9 cellular contexts compared by ENCODE assay signal in the genomic region with DNA sequence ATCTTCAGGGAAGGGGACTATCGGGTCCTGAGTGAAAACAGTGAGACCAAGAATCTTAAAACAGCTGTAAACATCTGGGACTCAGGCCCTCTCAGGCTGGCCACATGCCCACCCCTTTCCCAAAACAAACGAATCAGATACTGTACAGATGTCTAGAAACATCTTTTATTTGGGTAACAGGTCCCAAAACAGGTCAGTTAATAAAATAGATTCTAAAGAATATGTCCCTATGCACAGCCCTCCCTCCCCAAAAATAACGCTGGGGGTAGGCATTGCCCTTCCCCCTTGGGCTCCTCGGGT. TPM values are rescaled to one million over a fixed set of nuclear protein-coding genes. Genes with fewer than 3 reads are reported as not detected.
DNase-seq lines count a peak whose midpoint lies in the region; ATAC-seq and TF ChIP-seq lines count a peak whose summit lies in the region.
"Had no signal": no experiment of that assay in that cellular context is flagged by ENCODE, and none has a peak within 500 bp of the region (broad histone marks: within the 10 kb centered on the region; RNA-seq: fewer than 3 reads in every experiment).

No MANE protein-coding gene starts in this region.

- no peaks in the 10 kb centered on the region for H3K27me3 Mint-ChIP-seq in CD8-positive, alpha-beta memory T cell
- H3K27me3 Mint-ChIP-seq in effector memory CD8-positive, alpha-beta T cell: no peaks in the 10 kb centered on the region

- H3K4me3 ChIP-seq in CD8-positive, alpha-beta memory T cell (ENCODE audit: low read length): peak overlapping the region; percentile 74
- H3K4me3 ChIP-seq in OCI-LY3 (ENCODE audit: low read length): peak overlapping the region; percentile 89

- peaks cover 9% of the 10 kb centered on the region for H3K36me3 ChIP-seq in CD8-positive, alpha-beta memory T cell (ENCODE audit: insufficient read depth, low read length)
- peaks cover 53% of the 10 kb centered on the region for H3K36me3 ChIP-seq in OCI-LY3 (replicated peaks; ENCODE audit: low read depth, low read length)

- H3K9me3 Mint-ChIP-seq in CD8-positive, alpha-beta memory T cell: no peaks in the 10 kb centered on the region
- no peaks in the 10 kb centered on the region for H3K9me3 Mint-ChIP-seq in effector memory CD8-positive, alpha-beta T cell

- H2AFZ ChIP-seq in OCI-LY3 (ENCODE audit: low read depth, low read length): no peak overlapping the region

- H3K27ac Mint-ChIP-seq in CD8-positive, alpha-beta memory T cell: peak overlapping the region; percentile 61 to 98 (median 98)
- peak overlapping the region; percentile 83 to 92 for H3K27ac Mint-ChIP-seq in effector memory CD8-positive, alpha-beta T cell

- H3K4me1 Mint-ChIP-seq in CD8-positive, alpha-beta memory T cell: peaks cover 53 to 72% (median 61%) of the 10 kb centered on the region in 3 donors
- peaks cover 44 to 45% of the 10 kb centered on the region in 2 donors for H3K4me1 Mint-ChIP-seq in effector memory CD8-positive, alpha-beta T cell (ENCODE audit: low read depth in 2 of 2)

- POLR2A ChIA-PET in CD8-positive, alpha-beta memory T cell (lab: Charles Lee): interaction anchor here (0.8 to 5.8 kb wide), 7 partner anchors 8 to 1314 kb away, joined by 3 to 55 read pairs (median 6); a partner anchor contains a TSS

- peak overlapping the region; percentile 58 for H3K4me2 ChIP-seq in OCI-LY3 (ENCODE audit: low read length)

- no peaks in the 10 kb centered on the region for H3K27me3 ChIP-seq in CD8-positive, alpha-beta memory T cell (ENCODE audit: insufficient read depth, low read length, poor library complexity, severe bottlenecking)
- no peaks in the 10 kb centered on the region for H3K27me3 ChIP-seq in OCI-LY3 (ENCODE audit: low read depth, low read length)
- H3K27me3 ChIP-seq: pancreas had no signal

- no peak overlapping the region; the same call in 1 of the 2 replicates for H3K9ac ChIP-seq in OCI-LY3 (ENCODE audit: low read length)

- H3K4me1 ChIP-seq in CD8-positive, alpha-beta memory T cell (ENCODE audit: insufficient read depth, low read length): peaks cover 53% of the 10 kb centered on the region
- H3K4me1 ChIP-seq in OCI-LY3 (ENCODE audit: low read length): peaks cover 47% of the 10 kb centered on the region

- peak overlapping the region; percentile 78 for H3K27ac ChIP-seq in CD8-positive, alpha-beta memory T cell (ENCODE audit: low read depth, low read length)
- H3K27ac ChIP-seq in OCI-LY3 (ENCODE audit: low read length): peak overlapping the region; percentile 12; the same call in 1 of the 2 replicates

- peaks cover 28% of the 10 kb centered on the region for H4K20me1 ChIP-seq in OCI-LY3 (ENCODE audit: insufficient read depth, low read length)

- H3K79me2 ChIP-seq in OCI-LY3 (ENCODE audit: low read length): peaks cover 78% of the 10 kb centered on the region

- TF ChIP-seq CTCF in OCI-LY3 (IDR thresholded peaks at IDR 0.05; ENCODE audit: low read depth, low read length) (no peak), omental fat pad (IDR thresholded peaks at IDR 0.05) (no peak)

- H3K36me3 Mint-ChIP-seq in CD8-positive, alpha-beta memory T cell: peaks cover 4 to 42% (median 4%) of the 10 kb centered on the region in 3 donors
- peaks cover 11% of the 10 kb centered on the region for H3K36me3 Mint-ChIP-seq in effector memory CD8-positive, alpha-beta T cell (ENCODE audit: insufficient read depth)

- peak overlapping the region; percentile 93 to 99 (median 98) for H3K4me3 Mint-ChIP-seq in CD8-positive, alpha-beta memory T cell
- peak overlapping the region; percentile 89 to 90 for H3K4me3 Mint-ChIP-seq in effector memory CD8-positive, alpha-beta T cell

- CTCF ChIA-PET in CD8-positive, alpha-beta memory T cell (lab: Charles Lee): interaction anchor here (1.3 to 4.4 kb wide), 3 partner anchors 9 to 19 kb away, joined by 3 to 46 read pairs (median 6); a partner anchor contains a TSS

- no peaks in the 10 kb centered on the region for H3K9me3 ChIP-seq in CD8-positive, alpha-beta memory T cell (ENCODE audit: low read length)
- no peaks in the 10 kb centered on the region for H3K9me3 ChIP-seq in OCI-LY3 (ENCODE audit: insufficient read depth, low read length)
- H3K9me3 ChIP-seq: pancreas had no signal

- ATAC-seq in effector memory CD8-positive, alpha-beta T cell (replicated peaks): no peak
- ATAC-seq in omental fat pad (ENCODE audit: low FRiP score) (peak; percentile 1), GM19463 (IDR thresholded peaks at IDR 0.05; ENCODE audit: unreplicated experiment) (no peak), GM18873 (IDR thresholded peaks at IDR 0.05; ENCODE audit: low FRiP score, unreplicated experiment) (no peak)

- DNase-seq in CD8-positive, alpha-beta memory T cell: no peak
- DNase-seq in effector memory CD8-positive, alpha-beta T cell: no peak
- DNase-seq in omental fat pad (ENCODE audit: low spot score) (no peak), NCI-H2171 (lab: John Stamatoyannopoulos, UW) (no peak)
- no peak for DNase-seq in stimulated activated CD4-positive, alpha-beta T cell treated with anti-CD3 and anti-CD28 coated beads, Interleukin-2, amount 100 ng/mL, for 48 hours

RNA-seq across cellular contexts. Expression of a gene that starts 0.5 kb away (rescaled TPM):
- 10 to 100 TPM; 53.9 to 63.2 TPM for total RNA-seq in CD8-positive, alpha-beta memory T cell
- 38.9 TPM for polyA plus RNA-seq in CD8-positive, alpha-beta memory T cell
- total RNA-seq in omental fat pad: 10 to 100 TPM; 11.9 to 17.7 (median 16.3) TPM

RNA-seq across cellular contexts. Expression of a gene that starts 4.4 kb away (rescaled TPM):
- total RNA-seq in CD8-positive, alpha-beta memory T cell: 10 to 100 TPM; 85.5 to 88.2 TPM
- polyA plus RNA-seq in CD8-positive, alpha-beta memory T cell: 39.2 TPM
- total RNA-seq in omental fat pad: 100 to 1,000 TPM in 3 of 4 donors, 10 to 100 TPM in 1; 80.5 to 125 (median 116) TPM

RNA-seq across cellular contexts. Expression of a gene that starts 8.8 kb away (rescaled TPM):
- total RNA-seq in CD8-positive, alpha-beta memory T cell: 10 to 100 TPM in 1 of 2 experiments, 1 to 10 TPM in 1; 10.0 to 10.1 TPM
- polyA plus RNA-seq in CD8-positive, alpha-beta memory T cell: 5.3 TPM
- 10 to 100 TPM in 1 of 4 donors, 1 to 10 TPM in 3; 6.1 to 19.1 (median 8.5) TPM for total RNA-seq in omental fat pad

RNA-seq across cellular contexts. Expression of a gene that starts 12.4 kb away (rescaled TPM):
- total RNA-seq in CD8-positive, alpha-beta memory T cell: 100 to 1,000 TPM; 100 to 102 TPM
- polyA plus RNA-seq in CD8-positive, alpha-beta memory T cell: 27.3 TPM
- total RNA-seq in omental fat pad: 10 to 100 TPM; 21.8 to 75.0 (median 50.3) TPM

RNA-seq across cellular contexts. Expression of a gene that starts 18.6 kb away (rescaled TPM):
- 100 to 1,000 TPM; 232 to 239 TPM for total RNA-seq in CD8-positive, alpha-beta memory T cell
- 351 TPM for polyA plus RNA-seq in CD8-positive, alpha-beta memory T cell
- 100 to 1,000 TPM; 190 to 258 (median 208) TPM for total RNA-seq in omental fat pad
